Comparison of ENCODE assay signal across 8 cellular contexts in the genomic region with DNA sequence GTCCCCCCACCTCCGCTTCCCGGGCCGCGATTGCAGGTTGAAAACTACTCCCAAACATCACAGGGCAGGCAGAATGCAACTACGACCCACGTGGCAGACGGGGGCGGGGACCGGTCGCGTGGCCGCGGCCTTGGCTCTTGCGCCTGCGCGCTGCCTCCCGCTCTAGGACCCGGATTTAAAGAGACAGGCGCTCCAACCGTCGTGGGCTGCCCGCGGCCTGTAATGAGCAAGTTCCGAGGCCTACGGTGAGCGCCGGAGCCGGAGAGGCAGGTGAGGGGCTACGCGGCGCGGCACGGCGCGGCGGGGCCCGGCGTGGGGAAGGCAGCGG. TPM values are rescaled to one million over a fixed set of nuclear protein-coding genes. Genes with fewer than 3 reads are reported as not detected.
DNase-seq lines count a peak whose midpoint lies in the region; ATAC-seq, FAIRE-seq and TF ChIP-seq lines count a peak whose summit lies in the region.

A gene (plus strand): TSS at position 160 of the 328 bp plus-strand sequence. CDS start 2,494 bp downstream, outside the sequence.

- peak; percentile 78 for ATAC-seq in GM21526 (IDR thresholded peaks at IDR 0.05; ENCODE audit: low FRiP score, unreplicated experiment)

- POLR2A ChIA-PET in endothelial cell of umbilical vein (lab: Charles Lee), result interaction anchor here (0.8 to 1.7 kb wide), 5 partner anchors 9 to 139 kb away, joined by 3 read pairs; a partner anchor contains a TSS

- H3K27ac ChIP-seq in OCI-LY3 (ENCODE audit: low read length) (peak within 1 kb of the TSS; percentile 72), endothelial cell of umbilical vein (ENCODE audit: insufficient read depth, low read depth, low read length) (peak within 1 kb of the TSS; percentile 96)

- H3K4me1 ChIP-seq in OCI-LY3 (ENCODE audit: low read length), result peaks cover 14% of the 10 kb centered on the region
- H3K4me1 ChIP-seq in endothelial cell of umbilical vein (ENCODE audit: control insufficient read depth, extremely low read depth, insufficient read depth, low read length), result peaks cover 19% of the 10 kb centered on the region

- TF ChIP-seq POLR2A in endothelial cell of umbilical vein (IDR thresholded peaks at IDR 0.05; ENCODE audit: low read depth, low read length), result no peak

- H3K9me3 ChIP-seq in OCI-LY3 (ENCODE audit: insufficient read depth, low read length), result no peaks in the 10 kb centered on the region
- H3K9me3 ChIP-seq in endothelial cell of umbilical vein (replicated peaks; ENCODE audit: control insufficient read depth, insufficient read depth, low read length), result no peaks in the 10 kb centered on the region

- H4K20me1 ChIP-seq in OCI-LY3 (ENCODE audit: insufficient read depth, low read length) (no peaks in the 10 kb centered on the region), endothelial cell of umbilical vein (replicated peaks; ENCODE audit: control insufficient read depth, extremely low read depth, insufficient read depth, low read length) (no peaks in the 10 kb centered on the region)

- CTCF ChIA-PET in endothelial cell of umbilical vein (lab: Charles Lee), result interaction anchor here (0.9 to 2.1 kb wide), 7 partner anchors 11 to 438 kb away, joined by 4 to 10 read pairs (median 5); a partner anchor contains a TSS

- TF ChIP-seq CTCF in OCI-LY3 (IDR thresholded peaks at IDR 0.05; ENCODE audit: low read depth, low read length), result no peak
- TF ChIP-seq CTCF in endothelial cell of umbilical vein (IDR thresholded peaks at IDR 0.05; ENCODE audit: extremely low read depth in 1 of 2, insufficient read depth in 1 of 2, low read depth in 1 of 2, low read length in 2 of 2), result no peak

- H3K36me3 ChIP-seq in OCI-LY3 (replicated peaks; ENCODE audit: low read depth, low read length), result peaks cover 6% of the 10 kb centered on the region
- H3K36me3 ChIP-seq in endothelial cell of umbilical vein (ENCODE audit: control insufficient read depth in 2 of 2, extremely low read depth in 1 of 2, insufficient read depth in 2 of 2, low read length in 2 of 2), result no peaks in the 10 kb centered on the region

- intact Hi-C loops in endothelial cell of umbilical vein (cut with micrococcal nuclease), result loop anchor here (1.0 to 10.0 kb wide), 4 partner anchors 19 to 564 kb away; a partner anchor contains a TSS

- H3K4me2 ChIP-seq in OCI-LY3 (ENCODE audit: low read length) (peak within 1 kb of the TSS; percentile 90), endothelial cell of umbilical vein (ENCODE audit: insufficient read depth, low read length) (peak within 1 kb of the TSS; percentile 99)

- no peaks in the 10 kb centered on the region for H3K9me1 ChIP-seq in endothelial cell of umbilical vein (replicated peaks; ENCODE audit: control insufficient read depth, extremely low read depth, insufficient read depth, low read length)

- FAIRE-seq in endothelial cell of umbilical vein (lab: Jason Lieb, UNC), result peak; percentile 87

- H3K27me3 ChIP-seq in OCI-LY3 (ENCODE audit: low read depth, low read length) (no peaks in the 10 kb centered on the region), endothelial cell of umbilical vein (ENCODE audit: control insufficient read depth in 2 of 2, insufficient read depth in 2 of 2, low read length in 2 of 2) (no peaks in the 10 kb centered on the region)

- H3K9ac ChIP-seq in OCI-LY3 (ENCODE audit: low read length) (peak within 1 kb of the TSS; percentile 91), endothelial cell of umbilical vein (replicated peaks; ENCODE audit: extremely low read depth, insufficient read depth, low read length) (peak within 1 kb of the TSS; percentile 100)

- H2AFZ ChIP-seq in OCI-LY3 (ENCODE audit: low read depth, low read length) (peak within 1 kb of the TSS; percentile 71), endothelial cell of umbilical vein (ENCODE audit: low read depth, low read length) (peak within 1 kb of the TSS; percentile 91)

- H3K4me3 ChIP-seq in OCI-LY3 (ENCODE audit: low read length) (peak within 1 kb of the TSS; percentile 93), endothelial cell of umbilical vein (replicated peaks in 1 of 3; ENCODE audit: insufficient read depth in 1 of 3, low read depth in 1 of 3, low read length in 3 of 3) (peak within 1 kb of the TSS; percentile 65 to 92 (median 89))

- dilution Hi-C loops in endothelial cell of umbilical vein (cut with MboI; ENCODE audit: extremely low pct_ligation_motif_present, low sequenced_read_pairs), result loop anchor here (25.0 kb wide), 1 partner anchor 132 kb away; a partner anchor contains a TSS

- no TSS peak for BruUV-seq in endothelial cell of umbilical vein (replicated peaks; lab: Mats Ljungman, UMichigan)

- peaks cover 24% of the 10 kb centered on the region for H3K79me2 ChIP-seq in OCI-LY3 (ENCODE audit: low read length)
- H3K79me2 ChIP-seq in endothelial cell of umbilical vein (ENCODE audit: control insufficient read depth, insufficient read depth, low read length), result peaks cover 22% of the 10 kb centered on the region

- DNase-seq in D341Med (ENCODE audit: low spot score) (peak; percentile 100), HuH-7.5 (ENCODE audit: low spot score) (peak; percentile 94), endothelial cell of umbilical vein (ENCODE audit: low read depth, low spot score) (peak; percentile 95), midbrain (lab: John Stamatoyannopoulos, UW) (peak; percentile 93)
- DNase-seq in activated CD8-positive, alpha-beta memory T cell treated with anti-CD3 and anti-CD28 coated beads, Interleukin-2, amount 50 U/mL, for 48 hours, result peak; percentile 97
- DNase-seq in stimulated activated CD8-positive, alpha-beta memory T cell treated with anti-CD3 and anti-CD28 coated beads, Interleukin-15, amount 100 ng/mL, for 48 hours (ENCODE audit: low read depth in 2 of 2), result peak; percentile 92

TF ChIP-seq in endothelial cell of umbilical vein, 7 proteins besides CTCF, POLR2A, EP300 and RAD21:
- no peak for TF ChIP-seq EZH2 (IDR thresholded peaks at IDR 0.05; ENCODE audit: borderline replicate concordance, low read depth, low read length, severe bottlenecking)
- TF ChIP-seq FOS (IDR thresholded peaks at IDR 0.05; ENCODE audit: borderline replicate concordance, insufficient read depth, low read length), result no peak
- no peak for TF ChIP-seq GATA2 (IDR thresholded peaks at IDR 0.05; ENCODE audit: insufficient read depth, insufficient read length, low read depth, low read length)
- TF ChIP-seq MYC (IDR thresholded peaks at IDR 0.05; ENCODE audit: low read depth, low read length), result peak; percentile 93
- TF ChIP-seq POLR2AphosphoS5 (IDR thresholded peaks at IDR 0.05; ENCODE audit: insufficient read depth, low read depth, low read length), result no peak
- no peak for TF ChIP-seq JUN (IDR thresholded peaks at IDR 0.05; ENCODE audit: borderline replicate concordance, insufficient read depth, insufficient read length, low read depth)
- TF ChIP-seq, protein P1, sequence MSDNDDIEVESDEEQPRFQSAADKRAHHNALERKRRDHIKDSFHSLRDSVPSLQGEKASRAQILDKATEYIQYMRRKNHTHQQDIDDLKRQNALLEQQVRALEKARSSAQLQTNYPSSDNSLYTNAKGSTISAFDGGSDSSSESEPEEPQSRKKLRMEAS (IDR thresholded peaks at IDR 0.05; ENCODE audit: insufficient read depth, insufficient read length), result peak; percentile 98

RNA-seq across cellular contexts. Expression of the gene that starts here (rescaled TPM):
- 35.3 and 39.7 TPM in 2 replicates for total RNA-seq in endothelial cell of umbilical vein
- 23.0 and 25.8 TPM in 2 replicates for polyA plus RNA-seq in endothelial cell of umbilical vein
- polyA plus RNA-seq in endothelial cell of umbilical vein (2011; cell fraction: cytosol; rRNA removed), result 26.2 and 33.5 TPM in 2 replicates
- polyA plus RNA-seq in endothelial cell of umbilical vein (2011; cell fraction: nucleus; rRNA removed), result 61.2 and 73.7 TPM in 2 replicates
- polyA plus RNA-seq in endothelial cell of umbilical vein (2012), result 23.5 and 26.2 TPM in 2 replicates
- 76.9 and 81.7 TPM in 2 replicates for polyA minus RNA-seq in endothelial cell of umbilical vein
- 39.3 TPM for polyA minus RNA-seq in endothelial cell of umbilical vein (2011; cell fraction: cytosol; rRNA and poly(A)+ RNA removed)
- 60.2 and 75.1 TPM in 2 replicates for polyA minus RNA-seq in endothelial cell of umbilical vein (2011; cell fraction: nucleus; rRNA and poly(A)+ RNA removed)

Comparison
In these comparisons a context has a peak if more than half of its experiments do, and no peak if none do; other contexts are left out.
1. Peak in every context shown above with its lines: DNase-seq, ATAC-seq, H3K4me3 ChIP-seq and H3K27ac ChIP-seq.